Comparison of ENCODE assay signal across 17 cellular contexts in genomic region chr5:107431998-107432397, GRCh38.
DNase-seq lines count a peak whose midpoint lies in the region; ATAC-seq and TF ChIP-seq lines count a peak whose summit lies in the region.
"Had no signal": no experiment of that assay in that cellular context is flagged by ENCODE, and none has a peak within 500 bp of the region (broad histone marks: within the 10 kb centered on the region; RNA-seq: fewer than 3 reads in every experiment).

No MANE protein-coding gene starts in this region.

- DNase-seq in AG20443 (ENCODE audit: low spot score) (peak; percentile 64), M059J (ENCODE audit: low read depth) (peak; percentile 54), MCF 10A (ENCODE audit: unreplicated experiment) (peak; percentile 76), kidney tubule cell (ENCODE audit: low spot score) (peak; percentile 60), OCI-M1 (lab: John Stamatoyannopoulos, UW) (no peak), SIG-M5 (lab: John Stamatoyannopoulos, UW) (no peak)
- DNase-seq: activated CD4-positive, alpha-beta T cell treated with anti-CD3 and anti-CD28 coated beads, Interleukin-2, amount 10 ng/mL, durations not matched to agents 7 days and 5 days; activated effector memory CD4-positive, alpha-beta T cell treated with Interleukin-2 at 50 U/mL for 16 hours; central memory CD4-positive, alpha-beta T cell; gastrocnemius medialis; NCI-H1048; NCI-H69; T-helper 1 cell had no signal

- POLR2A ChIA-PET in MCF 10A (lab: Yijun Ruan, JAX), result interaction anchor here (0.6 to 2.3 kb wide), 19 partner anchors 8 to 242 kb away, joined by 3 to 14 read pairs (median 4); no protein-coding TSS in a partner anchor

- intact Hi-C loops in MCF 10A (cut with micrococcal nuclease), result loop anchor here (2.0 kb wide), 1 partner anchor 43 kb away; no protein-coding TSS in a partner anchor

- peak overlapping the region; percentile 11 for H3K4me3 Mint-ChIP-seq in MCF 10A (ENCODE audit: unreplicated experiment)
- H3K4me3 Mint-ChIP-seq: activated CD4-positive, alpha-beta T cell treated with anti-CD3 and anti-CD28 coated beads, Interleukin-2, amount 10 ng/mL, durations not matched to agents 7 days and 5 days; CD14-positive monocyte had no signal

- ATAC-seq in GM19351 (IDR thresholded peaks at IDR 0.05; ENCODE audit: unreplicated experiment) (no peak), HG02870 (IDR thresholded peaks at IDR 0.05; ENCODE audit: unreplicated experiment) (no peak)
- ATAC-seq: gastrocnemius medialis, left lobe of liver had no signal

- no peaks in the 10 kb centered on the region for H3K27me3 Mint-ChIP-seq in MCF 10A (ENCODE audit: insufficient read depth, unreplicated experiment)
- H3K27me3 Mint-ChIP-seq: activated CD4-positive, alpha-beta T cell treated with anti-CD3 and anti-CD28 coated beads, Interleukin-2, amount 10 ng/mL, durations not matched to agents 7 days and 5 days had no signal

- peaks cover 49% of the 10 kb centered on the region for H3K4me1 Mint-ChIP-seq in MCF 10A (ENCODE audit: insufficient read depth, unreplicated experiment)
- H3K4me1 Mint-ChIP-seq: activated CD4-positive, alpha-beta T cell treated with anti-CD3 and anti-CD28 coated beads, Interleukin-2, amount 10 ng/mL, durations not matched to agents 7 days and 5 days had no signal

- CTCF ChIA-PET in MCF 10A (lab: Yijun Ruan, JAX), result interaction anchor here (0.5 to 0.7 kb wide), 3 partner anchors 11 to 1326 kb away, joined by 3 to 4 read pairs (median 4); no protein-coding TSS in a partner anchor

- BruUV-seq in MCF 10A (replicated peaks; lab: Mats Ljungman, UMichigan), result no TSS peak

- H3K9me3 Mint-ChIP-seq in MCF 10A (ENCODE audit: unreplicated experiment), result no peaks in the 10 kb centered on the region
- H3K9me3 Mint-ChIP-seq: activated CD4-positive, alpha-beta T cell treated with anti-CD3 and anti-CD28 coated beads, Interleukin-2, amount 10 ng/mL, durations not matched to agents 7 days and 5 days; CD14-positive monocyte had no signal

- H3K27ac Mint-ChIP-seq in MCF 10A (ENCODE audit: low read depth, unreplicated experiment), result peak overlapping the region; percentile 79
- H3K27ac Mint-ChIP-seq: activated CD4-positive, alpha-beta T cell treated with anti-CD3 and anti-CD28 coated beads, Interleukin-2, amount 10 ng/mL, durations not matched to agents 7 days and 5 days; CD14-positive monocyte had no signal

- TF ChIP-seq CTCF in MCF 10A (IDR thresholded peaks at IDR 0.05; ENCODE audit: unreplicated experiment), result no peak

- H3K36me3 Mint-ChIP-seq in MCF 10A (ENCODE audit: insufficient read depth, unreplicated experiment), result peaks cover 7% of the 10 kb centered on the region
- H3K36me3 Mint-ChIP-seq: CD14-positive monocyte had no signal

Comparison
In these comparisons a context has a peak if more than half of its experiments do, and no peak if none do; other contexts are left out.
1. DNase-seq: peak in AG20443 (single experiment), M059J (single experiment), MCF 10A (single experiment) and kidney tubule cell (single experiment); none in OCI-M1 (single experiment) and SIG-M5 (single experiment).